7 cellular contexts compared by ENCODE assay signal in the genomic region with DNA sequence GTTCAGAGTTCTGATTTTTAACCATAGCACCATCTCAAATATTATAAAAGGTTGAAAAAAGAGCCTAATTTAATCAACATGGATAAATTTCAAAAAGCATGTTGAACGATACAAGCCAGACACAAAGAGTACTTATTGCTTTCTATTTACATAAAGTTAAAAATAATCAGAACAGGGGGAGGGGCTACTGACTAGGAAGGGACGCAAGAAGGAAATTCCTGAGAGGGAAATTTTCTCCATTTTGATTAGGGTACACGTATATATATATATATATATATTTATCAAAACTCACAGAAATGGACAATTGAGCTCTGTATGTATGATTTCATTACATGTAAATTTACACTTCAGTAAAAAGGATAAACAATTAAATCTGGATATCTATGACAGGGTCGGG. TPM values are rescaled to one million over a fixed set of nuclear protein-coding genes. Genes with fewer than 3 reads are reported as not detected.
A peak's percentile ranks its signal among the peaks of the same experiment; 100 is the strongest.
DNase-seq lines count a peak whose midpoint lies in the region; ATAC-seq, FAIRE-seq and TF ChIP-seq lines count a peak whose summit lies in the region.

No MANE protein-coding gene starts in this region.

- TF ChIP-seq CTCF in VCaP (conservative IDR thresholded peaks at IDR 0.05) (no peak), D721Med (IDR thresholded peaks at IDR 0.05; ENCODE audit: insufficient read depth, missing control alignments) (no peak)

- peak; percentile 1 for DNase-seq in germinal center (ENCODE audit: low spot score)
- peak; percentile 27 for DNase-seq in renal cortical epithelial cell (ENCODE audit: low read depth)
- no peak for DNase-seq in NCI-H1694 (lab: John Stamatoyannopoulos, UW)
- no peak for DNase-seq in D721Med (ENCODE audit: insufficient read length, low spot score)

- peak overlapping the region; percentile 85 for H3K27ac ChIP-seq in VCaP

- peak; percentile 7 for ATAC-seq in GM18519 (IDR thresholded peaks at IDR 0.05; ENCODE audit: low FRiP score, unreplicated experiment)
- ATAC-seq in HG03135 (IDR thresholded peaks at IDR 0.05; ENCODE audit: unreplicated experiment): peak; percentile 9

- FAIRE-seq in D721Med (lab: Jason Lieb, UNC): no peak

RNA-seq across cellular contexts. Expression of a gene that starts 0.5 kb away (rescaled TPM):
- 5.0 and 17.9 TPM in 2 replicates for total RNA-seq in renal cortical epithelial cell

RNA-seq across cellular contexts. Expression of a gene that starts 16.9 kb away (rescaled TPM):
- 0.69 and 5.4 TPM in 2 replicates for total RNA-seq in renal cortical epithelial cell

Comparison
In these comparisons a context has a peak if more than half of its experiments do, and no peak if none do; other contexts are left out.
1. DNase-seq: peak in germinal center (single experiment) and renal cortical epithelial cell (single experiment); none in NCI-H1694 (single experiment) and D721Med (single experiment).